11 cellular contexts compared by ENCODE assay signal in the genomic region with DNA sequence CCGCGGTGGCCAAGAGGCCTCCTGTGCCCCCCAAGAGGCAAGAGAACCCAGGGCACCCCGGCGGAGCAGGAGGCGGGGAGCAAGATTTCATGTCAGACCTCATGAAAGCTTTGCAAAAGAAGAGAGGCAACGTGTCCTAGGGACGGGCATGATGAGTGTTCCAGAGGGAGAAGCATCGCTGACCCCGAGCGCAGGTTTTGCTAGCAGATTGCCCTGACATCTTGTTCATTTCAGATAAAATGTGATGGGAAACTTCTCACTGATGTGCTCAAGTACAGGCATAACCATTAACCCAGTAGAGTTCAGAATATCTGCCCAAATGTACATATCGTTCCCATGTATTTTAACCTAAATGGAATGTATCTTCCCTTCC.
DNase-seq lines count a peak whose midpoint lies in the region; ATAC-seq, FAIRE-seq and TF ChIP-seq lines count a peak whose summit lies in the region.
"Had no signal": no experiment of that assay in that cellular context is flagged by ENCODE, and none has a peak within 500 bp of the region (broad histone marks: within the 10 kb centered on the region; RNA-seq: fewer than 3 reads in every experiment).

No MANE protein-coding gene starts in this region.

- no peaks in the 10 kb centered on the region for H3K36me3 ChIP-seq in NT2/D1 (ENCODE audit: insufficient read depth, insufficient read length, low read length)
- no peaks in the 10 kb centered on the region for H3K36me3 ChIP-seq in BE2C

- H3K36me3 Mint-ChIP-seq in progenitor cell of endocrine pancreas (ENCODE audit: insufficient read depth): peaks cover 2% of the 10 kb centered on the region

- DNase-seq in D721Med (ENCODE audit: insufficient read length, low spot score) (no peak), NT2/D1 (ENCODE audit: low read depth, low spot score) (no peak), fibroblast of pulmonary artery (ENCODE audit: low read depth) (no peak), progenitor cell of endocrine pancreas (ENCODE audit: low spot score, unreplicated experiment) (no peak), BE2C (no peak)
- no peak for DNase-seq in stimulated activated naive CD8-positive, alpha-beta T cell treated with anti-CD3 and anti-CD28 coated beads, Interleukin-15, Interleukin-2, amounts not matched to agents 100 U/mL and 50 U/mL, for 24 hours
- no peak for DNase-seq in stimulated activated CD4-positive, alpha-beta T cell treated with anti-CD3 and anti-CD28 coated beads, Interleukin-15, amount 100 ng/mL, for 24 hours
- DNase-seq: Karpas-422; NCI-H446; stimulated activated CD4-positive, alpha-beta T cell treated with anti-CD3 and anti-CD28 coated beads, Interleukin-2, amount 100 ng/mL, for 48 hours had no signal

- H3K9ac ChIP-seq in NT2/D1 (ENCODE audit: insufficient read length, low read depth): peak overlapping the region; percentile 71

- no peaks in the 10 kb centered on the region for H3K4me1 Mint-ChIP-seq in progenitor cell of endocrine pancreas (ENCODE audit: low read depth)

- peak; percentile 69 for FAIRE-seq in D721Med (lab: Jason Lieb, UNC)

- H3K9me3 Mint-ChIP-seq in progenitor cell of endocrine pancreas (ENCODE audit: low read depth): peaks cover 14% of the 10 kb centered on the region

- peak overlapping the region; percentile 70 for H3K4me3 Mint-ChIP-seq in progenitor cell of endocrine pancreas (ENCODE audit: low read depth)

- H3K27me3 ChIP-seq in NT2/D1 (ENCODE audit: insufficient read depth, insufficient read length) (peaks cover 28% of the 10 kb centered on the region), BE2C (peaks cover 19% of the 10 kb centered on the region)

- H3K27me3 Mint-ChIP-seq in progenitor cell of endocrine pancreas: peaks cover 33% of the 10 kb centered on the region

- no peak for ATAC-seq in stimulated activated naive CD8-positive, alpha-beta T cell treated with anti-CD3 and anti-CD28 coated beads, Interleukin-15, Interleukin-2, amounts not matched to agents 100 U/mL and 50 U/mL, for 24 hours
- ATAC-seq in HG02840 (IDR thresholded peaks at IDR 0.05; ENCODE audit: low FRiP score, unreplicated experiment): no peak

- peak overlapping the region; percentile 50 for H3K4me3 ChIP-seq in NT2/D1 (ENCODE audit: insufficient read length, low read depth)
- peak overlapping the region; percentile 33 for H3K4me3 ChIP-seq in fibroblast of pulmonary artery (replicated peaks; ENCODE audit: low read depth, low read length)
- no peak overlapping the region for H3K4me3 ChIP-seq in BE2C (ENCODE audit: low read depth, low read length)

- H3K9me3 ChIP-seq in NT2/D1 (ENCODE audit: insufficient read depth, low read length) (no peaks in the 10 kb centered on the region), BE2C (no peaks in the 10 kb centered on the region)

- TF ChIP-seq CTCF in D721Med (IDR thresholded peaks at IDR 0.05; ENCODE audit: insufficient read depth, missing control alignments) (no peak), fibroblast of pulmonary artery (IDR thresholded peaks at IDR 0.05; ENCODE audit: low read length, missing control alignments) (no peak), progenitor cell of endocrine pancreas (IDR thresholded peaks at IDR 0.05; ENCODE audit: unreplicated experiment) (no peak), BE2C (IDR thresholded peaks at IDR 0.05; ENCODE audit: low read depth, low read length) (no peak)

- H3K27ac Mint-ChIP-seq in progenitor cell of endocrine pancreas: no peak overlapping the region

- no peaks in the 10 kb centered on the region for H3K4me1 ChIP-seq in NT2/D1 (ENCODE audit: insufficient read depth, insufficient read length)
- no peaks in the 10 kb centered on the region for H3K4me1 ChIP-seq in BE2C
